10 cellular contexts compared by ENCODE assay signal in the genomic region with DNA sequence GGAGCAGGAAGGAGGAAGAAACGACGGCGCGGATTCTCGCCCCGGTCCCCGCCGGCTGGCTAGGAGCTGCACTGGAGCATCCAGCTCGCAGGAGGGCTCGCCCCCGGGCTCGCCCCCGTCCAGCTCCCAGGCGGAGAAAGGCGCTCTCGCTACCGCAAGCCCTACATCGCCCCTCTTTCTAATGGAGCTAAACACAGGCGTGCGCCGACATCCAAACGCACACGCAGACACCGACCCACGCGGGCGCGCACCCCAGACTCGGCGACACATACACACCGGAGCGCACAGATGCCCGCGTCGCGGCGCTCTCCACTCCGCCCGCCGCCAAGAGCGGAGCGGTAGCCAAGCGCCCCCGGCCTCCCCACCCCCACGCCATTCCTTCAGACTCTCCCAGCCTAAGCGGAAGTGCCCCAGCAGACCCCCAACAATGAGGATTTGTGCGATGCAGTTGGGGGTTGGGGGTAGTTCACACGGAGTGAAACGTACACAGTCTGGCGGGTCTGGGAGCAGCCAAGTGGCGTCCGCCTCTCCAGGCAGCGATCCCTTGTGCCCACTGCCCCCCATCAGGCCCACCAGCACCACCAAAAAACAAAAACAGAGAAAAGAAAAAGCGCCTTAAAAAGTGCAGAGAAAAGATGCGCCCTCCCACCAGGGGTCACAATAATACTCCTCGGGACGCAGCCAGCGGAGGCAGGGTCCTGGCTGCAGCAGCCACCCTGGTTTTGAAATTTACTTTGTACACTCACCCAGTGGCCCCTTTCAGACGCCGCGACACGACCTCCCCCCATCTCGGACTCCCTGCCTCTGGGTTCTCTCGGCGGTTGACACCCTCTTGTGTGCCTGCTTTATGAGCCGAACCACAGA. TPM values are rescaled to one million over a fixed set of nuclear protein-coding genes. Genes with fewer than 3 reads are reported as not detected.
DNase-seq lines count a peak whose midpoint lies in the region; ATAC-seq and TF ChIP-seq lines count a peak whose summit lies in the region.
"Had no signal": no experiment of that assay in that cellular context is flagged by ENCODE, and none has a peak within 500 bp of the region (broad histone marks: within the 10 kb centered on the region; RNA-seq: fewer than 3 reads in every experiment).

No MANE protein-coding gene starts in this region.

- peaks cover 11% of the 10 kb centered on the region for H3K27me3 ChIP-seq in H7 (ENCODE audit: control insufficient read depth, insufficient read depth, low read length)
- H3K27me3 ChIP-seq in gastrocnemius medialis: peaks cover 45 to 67% (median 50%) of the 10 kb centered on the region in 3 donors

- H3K9me3 ChIP-seq in gastrocnemius medialis: no peaks in the 10 kb centered on the region

- H3K4me3 ChIP-seq in H7 (ENCODE audit: insufficient read depth, low read depth, low read length): peak overlapping the region; percentile 80
- peak overlapping the region; percentile 17 to 54 (median 45) for H3K4me3 ChIP-seq in gastrocnemius medialis

- H3K36me3 ChIP-seq in H7 (replicated peaks; ENCODE audit: control insufficient read depth, insufficient read depth, low read length) (no peaks in the 10 kb centered on the region), gastrocnemius medialis (no peaks in the 10 kb centered on the region)

- peaks cover 6 to 19% of the 10 kb centered on the region in 2 donors for H3K4me1 ChIP-seq in gastrocnemius medialis

- H3K27me3 Mint-ChIP-seq in stimulated activated naive CD8-positive, alpha-beta T cell treated with anti-CD3 and anti-CD28 coated beads, Interleukin-15, amount 100 ng/mL, for 72 hours: peaks cover 73% of the 10 kb centered on the region

- TF ChIP-seq POLR2A in gastrocnemius medialis (IDR thresholded peaks at IDR 0.05): no peak

- no peaks in the 10 kb centered on the region for H3K9me3 Mint-ChIP-seq in stimulated activated naive CD8-positive, alpha-beta T cell treated with anti-CD3 and anti-CD28 coated beads, Interleukin-15, amount 100 ng/mL, for 72 hours

- peak; percentile 80 for DNase-seq in H7
- DNase-seq in left ventricle myocardium superior: peak; percentile 38
- DNase-seq in gastrocnemius medialis: no peak
- no peak for DNase-seq in stimulated activated naive CD8-positive, alpha-beta T cell treated with anti-CD3 and anti-CD28 coated beads, Interleukin-15, amount 100 ng/mL, for 72 hours
- no peak for DNase-seq in mucosa of gallbladder (ENCODE audit: low spot score)
- no peak for DNase-seq in SIG-M5 treated with dmso at 0.1 percent for 504 hours (lab: John Stamatoyannopoulos, UW; ENCODE audit: unreplicated experiment)
- DNase-seq in COLO829 (ENCODE audit: low spot score): no peak

- in situ Hi-C loops in gastrocnemius medialis (cut with MboI; ENCODE audit: low sequenced_read_pairs in 4 of 4): no loop called here

- peak; percentile 72 for ATAC-seq in SK-N-SH treated with all-trans-retinoic acid at 6 μM for 48 hours
- ATAC-seq in left ventricle myocardium superior: peak; percentile 65
- no peak for ATAC-seq in gastrocnemius medialis
- no peak for ATAC-seq in stimulated activated naive CD8-positive, alpha-beta T cell treated with anti-CD3 and anti-CD28 coated beads, Interleukin-15, amount 100 ng/mL, for 72 hours

- no peak for TF ChIP-seq CTCF in gastrocnemius medialis (IDR thresholded peaks at IDR 0.05 in 4 of 5, conservative IDR thresholded peaks at IDR 0.05 in 1 of 5)

- no peak overlapping the region for H3K4me3 Mint-ChIP-seq in stimulated activated naive CD8-positive, alpha-beta T cell treated with anti-CD3 and anti-CD28 coated beads, Interleukin-15, amount 100 ng/mL, for 72 hours

- no peak overlapping the region for H3K27ac ChIP-seq in gastrocnemius medialis

- peaks cover 21% of the 10 kb centered on the region for H3K4me1 Mint-ChIP-seq in stimulated activated naive CD8-positive, alpha-beta T cell treated with anti-CD3 and anti-CD28 coated beads, Interleukin-15, amount 100 ng/mL, for 72 hours

- H3K27ac Mint-ChIP-seq in stimulated activated naive CD8-positive, alpha-beta T cell treated with anti-CD3 and anti-CD28 coated beads, Interleukin-15, amount 100 ng/mL, for 72 hours: no peak overlapping the region

- intact Hi-C loops in left ventricle myocardium superior (cut with micrococcal nuclease): no loop called here
- intact Hi-C loops in gastrocnemius medialis (cut with DNase I; ENCODE audit: low total_unique reads): no loop called here

TF ChIP-seq in SK-N-SH treated with all-trans-retinoic acid at 6 μM for 48 hours, 23 proteins besides CTCF, POLR2A, EP300 and RAD21:
- TF ChIP-seq PPARA (CRISPR knock-in tag; IDR thresholded peaks at IDR 0.05; ENCODE audit: borderline replicate concordance) (no peak), ZFP3 (CRISPR knock-in tag; IDR thresholded peaks at IDR 0.05) (peak; percentile 96)

RNA-seq across cellular contexts. Expression of a gene that starts 1.4 kb away (rescaled TPM):
- 14.3 and 16.4 TPM in 2 replicates for total RNA-seq in H7 (2014; rRNA removed; shearing (Covaris generic))
- 2.6 TPM for total RNA-seq in left ventricle myocardium superior
- under 1 TPM in 1 of 4 donors, not detected in 3; 0.22 TPM for total RNA-seq in gastrocnemius medialis
- 5.0 TPM for total RNA-seq in mucosa of gallbladder
- total RNA-seq: dermis microvascular lymphatic vessel endothelial cell, SK-MEL-5 had no signal

Comparison
In these comparisons a context has a peak if more than half of its experiments do, and no peak if none do; other contexts are left out.
1. DNase-seq: peak in H7 (single experiment) and left ventricle myocardium superior (single experiment); none in gastrocnemius medialis (0 of 2), stimulated activated naive CD8-positive, alpha-beta T cell treated with anti-CD3 and anti-CD28 coated beads, Interleukin-15, amount 100 ng/mL, for 72 hours (0 of 2), mucosa of gallbladder (single experiment), SIG-M5 treated with dmso at 0.1 percent for 504 hours (single experiment) and COLO829 (single experiment).
2. ATAC-seq: peak in SK-N-SH treated with all-trans-retinoic acid at 6 μM for 48 hours (single experiment) and left ventricle myocardium superior (single experiment); none in gastrocnemius medialis (0 of 2) and stimulated activated naive CD8-positive, alpha-beta T cell treated with anti-CD3 and anti-CD28 coated beads, Interleukin-15, amount 100 ng/mL, for 72 hours (single experiment).